In genomic region chr16:30921459-30921747, GRCh38 we compare ENCODE assay signal across 8 cellular contexts. TPM values are rescaled to one million over a fixed set of nuclear protein-coding genes. Genes with fewer than 3 reads are reported as not detected.
DNase-seq lines count a peak whose midpoint lies in the region; ATAC-seq and TF ChIP-seq lines count a peak whose summit lies in the region.

No MANE protein-coding gene starts in this region.

- intact Hi-C loops in activated B cell treated with CpG ODN at 0.5 μM for 24 hours (cut with micrococcal nuclease), result loop anchor here (1.0 to 10.0 kb wide), 4 partner anchors 77 to 394 kb away; partner anchors contain the start of genes ZNF764 and ZNF768

- H3K4me3 Mint-ChIP-seq in activated B cell treated with CpG ODN at 0.5 μM for 24 hours, result peak overlapping the region; percentile 100

- H3K4me3 ChIP-seq in HAP-1 (peak overlapping the region; percentile 51), gastroesophageal sphincter (peak overlapping the region; percentile 47 to 83), smooth muscle cell (peak overlapping the region; percentile 62)

- no peak overlapping the region for H2AFZ ChIP-seq in smooth muscle cell (ENCODE audit: low read depth)

- H3K27me3 Mint-ChIP-seq in activated B cell treated with CpG ODN at 0.5 μM for 24 hours, result no peaks in the 10 kb centered on the region

- CTCF ChIA-PET in activated B cell treated with CpG ODN at 0.5 μM for 24 hours (lab: Charles Lee), result interaction anchor here (4.0 kb wide), 1 partner anchor 76 kb away, joined by 41 read pairs; no protein-coding TSS in a partner anchor

- in situ Hi-C loops in HAP-1 (cut with MboI; ENCODE audit: low sequenced_read_pairs), result loop anchor here (25.0 kb wide), 1 partner anchor 534 kb away; the partner anchor contains the start of genes SEPTIN1 and ZNF48

- H3K9me3 Mint-ChIP-seq in activated B cell treated with CpG ODN at 0.5 μM for 24 hours, result no peaks in the 10 kb centered on the region

- H3K36me3 Mint-ChIP-seq in activated B cell treated with CpG ODN at 0.5 μM for 24 hours (ENCODE audit: low read depth), result peaks cover 13% of the 10 kb centered on the region

- H3K4me1 ChIP-seq in HAP-1 (no peaks in the 10 kb centered on the region; the same call in 1 of the 2 replicates), gastroesophageal sphincter (peaks cover 0 to 34% (median 12%) of the 10 kb centered on the region in 3 donors), smooth muscle cell (ENCODE audit: low read depth) (peaks cover 10% of the 10 kb centered on the region)

- H3F3A ChIP-seq in smooth muscle cell (ENCODE audit: low read depth), result no peaks in the 10 kb centered on the region

- ATAC-seq in activated B cell treated with CpG ODN at 0.5 μM for 24 hours (ENCODE audit: low read depth) (no peak), gastroesophageal sphincter (no peak), HG02588 (IDR thresholded peaks at IDR 0.05; ENCODE audit: unreplicated experiment) (no peak), GM18909 (IDR thresholded peaks at IDR 0.05; ENCODE audit: poor library complexity, unreplicated experiment) (no peak)

- POLR2A ChIA-PET in activated B cell treated with CpG ODN at 0.5 μM for 24 hours (lab: Charles Lee), result interaction anchor here (0.9 kb wide), 1 partner anchor 77 kb away, joined by 3 read pairs; no protein-coding TSS in a partner anchor

- H3K9me3 ChIP-seq in HAP-1 (no peaks in the 10 kb centered on the region), gastroesophageal sphincter (no peaks in the 10 kb centered on the region), smooth muscle cell (replicated peaks; ENCODE audit: low read depth) (no peaks in the 10 kb centered on the region)

- H3K36me3 ChIP-seq in HAP-1 (replicated peaks), result peaks cover under 1% of the 10 kb centered on the region; the same call in 1 of the 2 replicates
- peaks cover 0 to 8% of the 10 kb centered on the region in 2 donors for H3K36me3 ChIP-seq in gastroesophageal sphincter
- H3K36me3 ChIP-seq in smooth muscle cell (ENCODE audit: low read depth), result no peaks in the 10 kb centered on the region

- H3K27ac Mint-ChIP-seq in activated B cell treated with CpG ODN at 0.5 μM for 24 hours, result peak overlapping the region; percentile 100

- H3K9ac ChIP-seq in smooth muscle cell (ENCODE audit: low read depth), result no peak overlapping the region

- 24 to 34% methylated on average over 5 to 6 of the region's 6 CpGs for WGBS in gastroesophageal sphincter (ENCODE audit: low coverage in 1 of 2), 2 donors
- WGBS in smooth muscle cell (ENCODE audit: low lambda C conversion rate), result 38% methylated on average over 6 of the region's 6 CpGs

- H3K27me3 ChIP-seq in HAP-1 (ENCODE audit: low read depth) (no peaks in the 10 kb centered on the region), gastroesophageal sphincter (no peaks in the 10 kb centered on the region), smooth muscle cell (ENCODE audit: low read depth) (no peaks in the 10 kb centered on the region)

- no peak for DNase-seq in HAP-1 (ENCODE audit: low spot score in 2 of 2)
- no peak for DNase-seq in activated B cell treated with CpG ODN at 0.5 μM for 24 hours
- no peak for DNase-seq in smooth muscle cell (lab: John Stamatoyannopoulos, UW; ENCODE audit: unreplicated experiment)
- DNase-seq in hepatic stellate cell (ENCODE audit: low spot score), result no peak
- DNase-seq in NCI-H82 (lab: John Stamatoyannopoulos, UW), result no peak

- H3K27ac ChIP-seq in gastroesophageal sphincter, result peak overlapping the region in 3 of 4 donors; percentile 89 to 99 (median 96)
- peak overlapping the region; percentile 83 for H3K27ac ChIP-seq in smooth muscle cell (ENCODE audit: low read depth)

- H3K4me2 ChIP-seq in smooth muscle cell, result peak overlapping the region; percentile 86

- no peak for TF ChIP-seq POLR2A in gastroesophageal sphincter (IDR thresholded peaks at IDR 0.05)

- peaks cover 20% of the 10 kb centered on the region for H3K4me1 Mint-ChIP-seq in activated B cell treated with CpG ODN at 0.5 μM for 24 hours

- H4K20me1 ChIP-seq in smooth muscle cell (ENCODE audit: low read depth), result peaks cover 12% of the 10 kb centered on the region

- H3K79me2 ChIP-seq in smooth muscle cell (ENCODE audit: low read depth), result peaks cover 3% of the 10 kb centered on the region

- TF ChIP-seq EP300 in gastroesophageal sphincter (IDR thresholded peaks at IDR 0.05), result no peak

- TF ChIP-seq CTCF in activated B cell treated with CpG ODN at 0.5 μM for 24 hours (IDR thresholded peaks at IDR 0.05) (no peak), gastroesophageal sphincter (IDR thresholded peaks at IDR 0.05) (no peak), smooth muscle cell (IDR thresholded peaks at IDR 0.05; ENCODE audit: borderline replicate concordance, insufficient read depth, poor library complexity, severe bottlenecking) (no peak)

RNA-seq across cellular contexts. Expression of gene FBXL19, which starts 2.0 kb away (rescaled TPM):
- total RNA-seq in activated B cell treated with CpG ODN at 0.5 μM for 24 hours, result 20.3 and 24.2 TPM in 2 replicates
- 10 to 100 TPM in 3 of 4 donors, 1 to 10 TPM in 1; 10.0 to 23.5 (median 11.9) TPM for total RNA-seq in gastroesophageal sphincter
- total RNA-seq in smooth muscle cell, result 4.5 and 8.5 TPM in 2 replicates
- polyA plus RNA-seq in smooth muscle cell, result 1.3 and 1.6 TPM in 2 replicates

RNA-seq across cellular contexts. Expression of gene CTF1, which starts 25.0 kb away (rescaled TPM):
- total RNA-seq in activated B cell treated with CpG ODN at 0.5 μM for 24 hours (0.56 and 0.62 TPM in 2 replicates), gastroesophageal sphincter (10 to 100 TPM in 1 of 4 donors, 1 to 10 TPM in 3; 5.1 to 14.6 (median 6.2) TPM), smooth muscle cell (0.76 and 1.7 TPM in 2 replicates)
- polyA plus RNA-seq in smooth muscle cell, result 8.1 and 8.2 TPM in 2 replicates

RNA-seq across cellular contexts. Expression of gene ORAI3, which starts 27.5 kb away (rescaled TPM):
- total RNA-seq in activated B cell treated with CpG ODN at 0.5 μM for 24 hours, result 25.1 and 30.6 TPM in 2 replicates
- 10 to 100 TPM; 23.7 to 51.5 (median 40.0) TPM for total RNA-seq in gastroesophageal sphincter
- 33.7 and 34.9 TPM in 2 replicates for total RNA-seq in smooth muscle cell
- 39.4 and 44.0 TPM in 2 replicates for polyA plus RNA-seq in smooth muscle cell

RNA-seq across cellular contexts. Expression of gene BCL7C, which starts 27.5 kb away (rescaled TPM):
- 32.2 and 35.7 TPM in 2 replicates for total RNA-seq in activated B cell treated with CpG ODN at 0.5 μM for 24 hours
- total RNA-seq in gastroesophageal sphincter, result 10 to 100 TPM; 39.2 to 48.7 (median 42.0) TPM
- total RNA-seq in smooth muscle cell, result 27.8 and 34.2 TPM in 2 replicates
- polyA plus RNA-seq in smooth muscle cell, result 68.1 and 76.1 TPM in 2 replicates

RNA-seq across cellular contexts. Expression of gene SETD1A, which starts 36.2 kb away (rescaled TPM):
- 29.6 and 32.8 TPM in 2 replicates for total RNA-seq in activated B cell treated with CpG ODN at 0.5 μM for 24 hours
- 10 to 100 TPM in 2 of 4 donors, 1 to 10 TPM in 2; 5.5 to 12.9 (median 10.1) TPM for total RNA-seq in gastroesophageal sphincter
- 1.9 and 2.9 TPM in 2 replicates for total RNA-seq in smooth muscle cell
- polyA plus RNA-seq in smooth muscle cell, result 1.2 and 3.3 TPM in 2 replicates
